ENCODE assay signal across 16 cellular contexts in the genomic region with DNA sequence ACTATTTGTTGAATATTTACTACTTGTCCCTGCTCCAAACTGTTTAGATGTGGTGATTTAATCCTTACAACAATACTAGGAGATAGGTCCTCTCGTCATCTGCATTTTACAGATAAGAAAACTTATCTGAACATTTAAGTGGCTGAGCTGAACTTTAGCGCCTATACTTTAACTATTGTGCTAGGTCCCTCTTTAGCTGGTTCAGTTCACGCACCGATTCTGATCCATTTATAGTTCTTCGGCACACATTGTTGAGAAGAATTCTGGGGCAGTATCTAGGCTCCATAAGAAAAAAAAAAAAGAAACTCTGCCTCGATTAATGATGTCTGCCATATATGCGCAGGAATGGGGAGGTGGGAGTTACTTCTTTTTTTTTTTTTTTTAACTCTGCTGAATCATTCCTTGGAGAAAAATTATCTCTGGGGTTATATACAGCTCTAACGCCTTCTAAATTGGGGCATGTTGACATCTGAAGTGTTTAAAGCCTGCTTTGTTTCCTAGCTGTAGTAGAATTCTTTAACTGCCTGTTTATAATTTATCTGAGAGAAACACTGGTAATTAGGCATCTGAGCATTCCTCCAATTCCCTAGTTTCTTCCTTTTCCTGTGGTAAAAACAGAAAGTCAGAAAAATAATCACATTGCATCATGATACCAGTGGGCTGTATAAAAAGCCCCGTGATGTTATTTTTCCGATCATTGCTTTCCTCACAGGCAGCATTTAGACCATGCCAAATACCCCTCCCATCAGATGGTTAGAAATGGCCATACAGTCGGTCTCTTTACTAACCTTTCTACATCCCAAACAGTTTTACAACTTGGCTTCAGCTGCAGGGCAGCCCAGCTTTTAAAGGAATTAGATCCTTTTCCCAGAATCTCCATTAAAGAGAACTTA.
DNase-seq lines count a peak whose midpoint lies in the region; TF ChIP-seq lines count a peak whose summit lies in the region.
"Had no signal": no experiment of that assay in that cellular context is flagged by ENCODE, and none has a peak within 500 bp of the region (broad histone marks: within the 10 kb centered on the region; RNA-seq: fewer than 3 reads in every experiment).

No MANE protein-coding gene starts in this region.

- no peak overlapping the region for H2AK5ac ChIP-seq in trophoblast cell (ENCODE audit: low read length)

- peaks cover 13% of the 10 kb centered on the region for H3K4me1 Mint-ChIP-seq in brain
- H3K4me1 Mint-ChIP-seq: activated CD8-positive, alpha-beta memory T cell treated with anti-CD3 and anti-CD28 coated beads, Interleukin-2, amount 10 ng/mL, durations not matched to agents 7 days and 5 days had no signal

- H3K4me2 ChIP-seq in trophoblast cell (ENCODE audit: low read length) = no peak overlapping the region

- no peak overlapping the region for H3K4ac ChIP-seq in trophoblast cell (ENCODE audit: low read depth, low read length)

- no peaks in the 10 kb centered on the region for H3K9me3 ChIP-seq in left ventricle myocardium inferior (replicated peaks)
- H3K9me3 ChIP-seq in trophoblast cell (ENCODE audit: insufficient read depth, low read depth, low read length) = peaks cover 1% of the 10 kb centered on the region
- no peaks in the 10 kb centered on the region for H3K9me3 ChIP-seq in prostate gland
- no peaks in the 10 kb centered on the region for H3K9me3 ChIP-seq in BE2C
- H3K9me3 ChIP-seq: spleen had no signal

- H4K12ac ChIP-seq in trophoblast cell (ENCODE audit: low read depth, low read length) = no peak overlapping the region

- H3K36me3 ChIP-seq in left ventricle myocardium inferior (no peaks in the 10 kb centered on the region), trophoblast cell (ENCODE audit: control insufficient read depth in 1 of 2, insufficient read depth in 2 of 2, low read length in 2 of 2) (no peaks in the 10 kb centered on the region), prostate gland (no peaks in the 10 kb centered on the region), BE2C (no peaks in the 10 kb centered on the region)
- H3K36me3 ChIP-seq: spleen had no signal

- H4K91ac ChIP-seq in trophoblast cell (ENCODE audit: low read depth, low read length) = no peak overlapping the region

- H3K4me3 ChIP-seq in left ventricle myocardium inferior (peak overlapping the region; percentile 45), trophoblast cell (ENCODE audit: low read depth, low read length) (no peak overlapping the region), prostate gland (no peak overlapping the region), BE2C (ENCODE audit: low read depth, low read length) (no peak overlapping the region)
- H3K4me3 ChIP-seq: spleen had no signal

- H3K79me1 ChIP-seq in trophoblast cell (ENCODE audit: low read length) = no peaks in the 10 kb centered on the region

- intact Hi-C loops in left ventricle myocardium inferior (cut with micrococcal nuclease) = no loop called here
- intact Hi-C loops in prostate gland (cut with DNase I) = no loop called here

- WGBS in trophoblast cell (ENCODE audit: extremely low coverage, insufficient coverage, insufficient read length) = no CpG with 5 or more reads among the region's 11 CpGs
- 38% methylated on average over 11 of the region's 11 CpGs for WGBS in prostate gland

- no peak for TF ChIP-seq CTCF in brain (conservative IDR thresholded peaks at IDR 0.05)
- no peak for TF ChIP-seq CTCF in left ventricle myocardium inferior (IDR thresholded peaks at IDR 0.05; ENCODE audit: borderline replicate concordance)
- TF ChIP-seq CTCF in prostate gland (IDR thresholded peaks at IDR 0.05) = no peak
- TF ChIP-seq CTCF in GM13977 (IDR thresholded peaks at IDR 0.05; ENCODE audit: extremely low read depth, insufficient read depth, missing control alignments) = no peak
- TF ChIP-seq CTCF in BE2C (IDR thresholded peaks at IDR 0.05; ENCODE audit: low read depth, low read length) = no peak

- peaks cover 4% of the 10 kb centered on the region for H3K27me3 Mint-ChIP-seq in brain

- peak; percentile 39 for DNase-seq in COLO829 (ENCODE audit: low spot score)
- no peak for DNase-seq in left ventricle myocardium inferior
- peak; percentile 4 to 56 for DNase-seq in trophoblast cell
- no peak for DNase-seq in prostate gland (ENCODE audit: low spot score)
- no peak for DNase-seq in GM13977 (ENCODE audit: low spot score)
- no peak for DNase-seq in BE2C
- DNase-seq in activated T-cell treated with anti-CD3 and anti-CD28 coated beads, Interleukin-2, amount 50 U/mL, for 48 hours = no peak
- DNase-seq: activated CD8-positive, alpha-beta memory T cell treated with anti-CD3 and anti-CD28 coated beads, Interleukin-2, amount 10 ng/mL, durations not matched to agents 7 days and 5 days; activated naive CD4-positive, alpha-beta T cell; Calu3; GDM1; NCI-H1092; nucleus accumbens; stimulated activated naive CD4-positive, alpha-beta T cell treated with Interleukin-2 at 50 U/mL for 16 hours had no signal

- no peak for TF ChIP-seq POLR2A in prostate gland (IDR thresholded peaks at IDR 0.05)

- peak overlapping the region; percentile 16 for H3K27ac ChIP-seq in left ventricle myocardium inferior (replicated peaks)
- no peak overlapping the region for H3K27ac ChIP-seq in trophoblast cell (ENCODE audit: low read depth, low read length)
- H3K27ac ChIP-seq in prostate gland = no peak overlapping the region
- H3K27ac ChIP-seq: spleen had no signal

- H3K9ac ChIP-seq in trophoblast cell (ENCODE audit: low read length) = no peak overlapping the region

- peaks cover 0 to 2% (median 0%) of the 10 kb centered on the region in 5 experiments for H3K9me3 Mint-ChIP-seq in brain

- no peak overlapping the region for H3K14ac ChIP-seq in trophoblast cell (ENCODE audit: low read length)

- no peak overlapping the region for H3K18ac ChIP-seq in trophoblast cell (ENCODE audit: low read length)

- no peak overlapping the region for H2BK12ac ChIP-seq in trophoblast cell (ENCODE audit: low read length)

- no peaks in the 10 kb centered on the region for H3K79me2 ChIP-seq in trophoblast cell (ENCODE audit: control insufficient read depth, insufficient read depth, low read length, poor library complexity)

- H3K4me3 Mint-ChIP-seq in brain = peak overlapping the region in 1 of 5 experiments; percentile 52
- H3K4me3 Mint-ChIP-seq: activated CD8-positive, alpha-beta memory T cell treated with anti-CD3 and anti-CD28 coated beads, Interleukin-2, amount 10 ng/mL, durations not matched to agents 7 days and 5 days had no signal

- H2BK5ac ChIP-seq in trophoblast cell (ENCODE audit: low read depth, low read length, poor library complexity) = no peak overlapping the region

- in situ Hi-C loops in GM13977 (cut with MboI; ENCODE audit: low pct_unique_long_range_greater_than_20kb, low sequenced_read_pairs, unreplicated experiment) = no loop called here

- H3K23ac ChIP-seq in trophoblast cell (ENCODE audit: low read length) = no peak overlapping the region

- H3K27ac Mint-ChIP-seq in brain = peak overlapping the region in 3 of 5 experiments; percentile 2 to 54 (median 49)
- H3K27ac Mint-ChIP-seq: activated CD8-positive, alpha-beta memory T cell treated with anti-CD3 and anti-CD28 coated beads, Interleukin-2, amount 10 ng/mL, durations not matched to agents 7 days and 5 days had no signal

- H3K4me1 ChIP-seq in left ventricle myocardium inferior = peaks cover 18% of the 10 kb centered on the region
- no peaks in the 10 kb centered on the region for H3K4me1 ChIP-seq in trophoblast cell (ENCODE audit: control insufficient read depth in 1 of 2, insufficient read depth in 2 of 2, low read length in 2 of 2)
- H3K4me1 ChIP-seq in prostate gland (replicated peaks) = no peaks in the 10 kb centered on the region
- H3K4me1 ChIP-seq in BE2C = no peaks in the 10 kb centered on the region
- H3K4me1 ChIP-seq: spleen had no signal

- no peak overlapping the region for H4K8ac ChIP-seq in trophoblast cell (ENCODE audit: low read depth, low read length)

- no peak overlapping the region for H2AFZ ChIP-seq in trophoblast cell (ENCODE audit: insufficient read depth, low read length, poor library complexity)

- no peak overlapping the region for H2BK120ac ChIP-seq in trophoblast cell (ENCODE audit: insufficient read depth, low read length, poor library complexity)

- H3K36me3 Mint-ChIP-seq in brain = no peaks in the 10 kb centered on the region

- H3K27me3 ChIP-seq in left ventricle myocardium inferior (ENCODE audit: low read depth) = no peaks in the 10 kb centered on the region
- H3K27me3 ChIP-seq in trophoblast cell (ENCODE audit: insufficient read depth, low read length) = no peaks in the 10 kb centered on the region
- no peaks in the 10 kb centered on the region for H3K27me3 ChIP-seq in prostate gland (replicated peaks; ENCODE audit: insufficient read depth)
- H3K27me3 ChIP-seq in BE2C = no peaks in the 10 kb centered on the region
- H3K27me3 ChIP-seq: spleen had no signal

Comparison
In these comparisons a context has a peak if more than half of its experiments do, and no peak if none do; other contexts are left out.
1. DNase-seq: peak in COLO829 (single experiment) and trophoblast cell (2 of 2); none in left ventricle myocardium inferior (single experiment), prostate gland (single experiment), GM13977 (single experiment), BE2C (single experiment) and activated T-cell treated with anti-CD3 and anti-CD28 coated beads, Interleukin-2, amount 50 U/mL, for 48 hours (0 of 2).